In genomic region chr2:54611830-54612545, GRCh38 we compare ENCODE assay signal across 1 cellular context.
TF ChIP-seq lines count a peak whose summit lies in the region.

No MANE protein-coding gene starts in this region.

TF ChIP-seq in A549, 52 proteins besides CTCF, POLR2A, EP300 and RAD21 (continued from another document):
- no peak for TF ChIP-seq HES2 (IDR thresholded peaks at IDR 0.05)
- TF ChIP-seq NPAS2 (CRISPR knock-in tag; IDR thresholded peaks at IDR 0.05; ENCODE audit: borderline replicate concordance), result no peak
- no peak for TF ChIP-seq USF2 (IDR thresholded peaks at IDR 0.05)
- no peak for TF ChIP-seq E2F6 (IDR thresholded peaks at IDR 0.05; ENCODE audit: borderline replicate concordance, low read depth)
- no peak for TF ChIP-seq SREBF2 (IDR thresholded peaks at IDR 0.05)
- no peak for TF ChIP-seq HOXB13 (CRISPR knock-in tag; IDR thresholded peaks at IDR 0.05; ENCODE audit: low read depth)
TF ChIP-seq in A549: peak in this region for 0.
